ENCODE assay signal across 32 cellular contexts in genomic region chr11:95996621-95997020, GRCh38.
"Had no signal": no experiment of that assay in that cellular context is flagged by ENCODE, and none has a peak within 500 bp of the region (broad histone marks: within the 10 kb centered on the region; RNA-seq: fewer than 3 reads in every experiment).

No MANE protein-coding gene starts in this region.

- H3K36me3 ChIP-seq: ascending aorta, gastrocnemius medialis, right atrium auricular region, stomach, tibial nerve had no signal

- H3K4me3 ChIP-seq: ascending aorta, coronary artery, gastrocnemius medialis, hepatocyte, psoas muscle, right atrium auricular region, smooth muscle cell, stomach, tibial nerve had no signal

- H3K27ac Mint-ChIP-seq: activated CD4-positive, alpha-beta T cell treated with anti-CD3 and anti-CD28 coated beads, Interleukin-2, amount 10 ng/mL, durations not matched to agents 7 days and 5 days; activated CD8-positive, alpha-beta memory T cell treated with anti-CD3 and anti-CD28 coated beads, Interleukin-2, amount 10 ng/mL, durations not matched to agents 7 days and 5 days; activated CD8-positive, alpha-beta T cell treated with anti-CD3 and anti-CD28 coated beads for 36 hours; activated naive CD4-positive, alpha-beta T cell treated with anti-CD3 and anti-CD28 coated beads, Interleukin-2, amount 50 U/mL, for 24 hours; activated T-helper 2 cell treated with anti-CD3 and anti-CD28 coated beads, Interferon-gamma antibody, Interleukin-2, Interleukin-4, amounts not matched to agents 10 μg/mL and 5 μg/mL and 100 μg/mL, durations not matched to agents 14 hours and 24 hours and 36 hours; effector memory CD8-positive, alpha-beta T cell; stimulated activated naive B cell treated with anti-CD40 and anti-IgM and Interleukin-4, amounts not matched to agents 10 μg/mL and 1 μg/mL and 100 μg/mL, for 72 hours; T-helper 1 cell treated with Interleukin-12 subunit alpha and Interleukin-12 subunit beta and Interleukin-4 antibody, amounts not matched to agents 30 μg/mL and 1 μg/mL, for 36 hours had no signal

- H3K9me3 ChIP-seq: ascending aorta, gastrocnemius medialis, psoas muscle, right atrium auricular region, SK-N-SH, stomach, tibial nerve had no signal

- H3K4me1 ChIP-seq: parathyroid adenoma, psoas muscle had no signal

- ATAC-seq: activated CD8-positive, alpha-beta memory T cell treated with anti-CD3 and anti-CD28 coated beads, Interleukin-2, amount 10 ng/mL, durations not matched to agents 7 days and 5 days; activated CD8-positive, alpha-beta T cell treated with anti-CD3 and anti-CD28 coated beads for 36 hours; effector memory CD8-positive, alpha-beta T cell; gastrocnemius medialis; left cardiac atrium; naive thymus-derived CD4-positive, alpha-beta T cell; psoas muscle; stimulated activated naive B cell treated with anti-CD40 and anti-IgM and Interleukin-4, amounts not matched to agents 10 μg/mL and 1 μg/mL and 100 μg/mL, for 72 hours had no signal

- H3K36me3 Mint-ChIP-seq: brain had no signal

- H3K9me3 Mint-ChIP-seq: activated CD4-positive, alpha-beta T cell treated with anti-CD3 and anti-CD28 coated beads, Interleukin-2, amount 10 ng/mL, durations not matched to agents 7 days and 5 days; activated CD8-positive, alpha-beta T cell treated with anti-CD3 and anti-CD28 coated beads for 36 hours; activated naive CD4-positive, alpha-beta T cell treated with anti-CD3 and anti-CD28 coated beads, Interleukin-2, amount 50 U/mL, for 24 hours; activated T-helper 2 cell treated with anti-CD3 and anti-CD28 coated beads, Interferon-gamma antibody, Interleukin-2, Interleukin-4, amounts not matched to agents 10 μg/mL and 5 μg/mL and 100 μg/mL, durations not matched to agents 14 hours and 24 hours and 36 hours; brain; effector memory CD8-positive, alpha-beta T cell; neural crest cell; stimulated activated naive B cell treated with anti-CD40 and anti-IgM and Interleukin-4, amounts not matched to agents 10 μg/mL and 1 μg/mL and 100 μg/mL, for 72 hours; T-helper 1 cell treated with Interleukin-12 subunit alpha and Interleukin-12 subunit beta and Interleukin-4 antibody, amounts not matched to agents 30 μg/mL and 1 μg/mL, for 36 hours had no signal

- H2AFZ ChIP-seq: hepatocyte, parathyroid adenoma had no signal

- DNase-seq: activated CD4-positive, alpha-beta T cell treated with anti-CD3 and anti-CD28 coated beads, Interleukin-2, amount 10 ng/mL, durations not matched to agents 7 days and 5 days; activated CD4-positive, CD25-positive, alpha-beta regulatory T cell treated with anti-CD3 and anti-CD28 coated beads, Interleukin-2, amount 50 U/mL, for 72 hours; activated CD8-positive, alpha-beta memory T cell treated with anti-CD3 and anti-CD28 coated beads, Interleukin-2, amount 10 ng/mL, durations not matched to agents 7 days and 5 days; activated CD8-positive, alpha-beta T cell treated with anti-CD3 and anti-CD28 coated beads for 36 hours; activated T-cell treated with anti-CD3 and anti-CD28 coated beads, Interleukin-2, amount 50 U/mL, for 48 hours; effector memory CD8-positive, alpha-beta T cell; erythroblast; gastrocnemius medialis; left cardiac atrium; midbrain; naive thymus-derived CD4-positive, alpha-beta T cell; occipital lobe; psoas muscle; SK-N-SH; stimulated activated CD4-positive, alpha-beta T cell treated with anti-CD3 and anti-CD28 coated beads, Interleukin-15, amount 100 ng/mL, for 24 hours; stimulated activated CD4-positive, alpha-beta T cell treated with anti-CD3 and anti-CD28 coated beads, Interleukin-2, amount 100 ng/mL, for 24 hours; stimulated activated naive B cell treated with anti-CD40 and anti-IgM and Interleukin-4, amounts not matched to agents 10 μg/mL and 1 μg/mL and 100 μg/mL, for 72 hours; stomach; SW 1271; T1000 had no signal

- H3K27ac ChIP-seq: ascending aorta, coronary artery, gastrocnemius medialis, hepatocyte, parathyroid adenoma, psoas muscle, right atrium auricular region, stomach, tibial nerve had no signal

- H3K27me3 ChIP-seq: ascending aorta, gastrocnemius medialis, hepatocyte, right atrium auricular region, stomach, tibial nerve had no signal

- H3K27me3 Mint-ChIP-seq: activated CD4-positive, alpha-beta T cell treated with anti-CD3 and anti-CD28 coated beads, Interleukin-2, amount 10 ng/mL, durations not matched to agents 7 days and 5 days; activated CD8-positive, alpha-beta memory T cell treated with anti-CD3 and anti-CD28 coated beads, Interleukin-2, amount 10 ng/mL, durations not matched to agents 7 days and 5 days; activated CD8-positive, alpha-beta T cell treated with anti-CD3 and anti-CD28 coated beads for 36 hours; activated naive CD4-positive, alpha-beta T cell treated with anti-CD3 and anti-CD28 coated beads, Interleukin-2, amount 50 U/mL, for 24 hours; effector memory CD8-positive, alpha-beta T cell; naive thymus-derived CD4-positive, alpha-beta T cell; stimulated activated naive B cell treated with anti-CD40 and anti-IgM and Interleukin-4, amounts not matched to agents 10 μg/mL and 1 μg/mL and 100 μg/mL, for 72 hours had no signal

- H3K9ac ChIP-seq: parathyroid adenoma, SK-N-SH had no signal

- H3K4me3 Mint-ChIP-seq: activated CD4-positive, alpha-beta T cell treated with anti-CD3 and anti-CD28 coated beads, Interleukin-2, amount 10 ng/mL, durations not matched to agents 7 days and 5 days; activated CD8-positive, alpha-beta memory T cell treated with anti-CD3 and anti-CD28 coated beads, Interleukin-2, amount 10 ng/mL, durations not matched to agents 7 days and 5 days; activated CD8-positive, alpha-beta T cell treated with anti-CD3 and anti-CD28 coated beads for 36 hours; activated naive CD4-positive, alpha-beta T cell treated with anti-CD3 and anti-CD28 coated beads, Interleukin-2, amount 50 U/mL, for 24 hours; brain; effector memory CD8-positive, alpha-beta T cell; naive thymus-derived CD4-positive, alpha-beta T cell; neural crest cell; stimulated activated naive B cell treated with anti-CD40 and anti-IgM and Interleukin-4, amounts not matched to agents 10 μg/mL and 1 μg/mL and 100 μg/mL, for 72 hours; T-helper 1 cell treated with Interleukin-12 subunit alpha and Interleukin-12 subunit beta and Interleukin-4 antibody, amounts not matched to agents 30 μg/mL and 1 μg/mL, for 36 hours had no signal

- H3K4me2 ChIP-seq: SK-N-SH, smooth muscle cell had no signal
